11 cellular contexts compared by ENCODE assay signal in genomic region chr13:51590231-51590630, GRCh38. TPM values are rescaled to one million over a fixed set of nuclear protein-coding genes. Genes with fewer than 3 reads are reported as not detected.
DNase-seq lines count a peak whose midpoint lies in the region; ATAC-seq and TF ChIP-seq lines count a peak whose summit lies in the region.
"Had no signal": no experiment of that assay in that cellular context is flagged by ENCODE, and none has a peak within 500 bp of the region (broad histone marks: within the 10 kb centered on the region; RNA-seq: fewer than 3 reads in every experiment).

No MANE protein-coding gene starts in this region.

- H4K20me1 ChIP-seq in GM23248 (ENCODE audit: insufficient read depth) (no peaks in the 10 kb centered on the region), fibroblast of lung (ENCODE audit: control insufficient read depth, extremely low read depth, insufficient read depth, low read length) (no peaks in the 10 kb centered on the region)

- ATAC-seq in GM21737 (IDR thresholded peaks at IDR 0.05; ENCODE audit: unreplicated experiment) = no peak

- no peaks in the 10 kb centered on the region for H3K27me3 ChIP-seq in GM23248 (replicated peaks; ENCODE audit: insufficient read depth)
- no peaks in the 10 kb centered on the region for H3K27me3 ChIP-seq in SJSA1 (replicated peaks)
- H3K27me3 ChIP-seq in fibroblast of lung (ENCODE audit: control insufficient read depth, insufficient read depth, low read length) = no peaks in the 10 kb centered on the region
- H3K27me3 ChIP-seq in skeletal muscle satellite cell (ENCODE audit: control insufficient read depth, insufficient read depth, low read length) = no peaks in the 10 kb centered on the region

- H3K36me3 ChIP-seq in GM23248 (ENCODE audit: low read depth) (no peaks in the 10 kb centered on the region), SJSA1 (peaks cover 16% of the 10 kb centered on the region; the same call in 1 of the 2 replicates), fibroblast of lung (ENCODE audit: control insufficient read depth, insufficient read depth, low read length) (no peaks in the 10 kb centered on the region), skeletal muscle satellite cell (ENCODE audit: insufficient read depth, low read length) (no peaks in the 10 kb centered on the region)

- H3K4me1 ChIP-seq in GM23248 (ENCODE audit: insufficient read depth) (peaks cover 77% of the 10 kb centered on the region), SJSA1 (replicated peaks) (peaks cover 57% of the 10 kb centered on the region), fibroblast of lung (ENCODE audit: control insufficient read depth, extremely low read depth, insufficient read depth, low read length) (peaks cover 20% of the 10 kb centered on the region), skeletal muscle satellite cell (ENCODE audit: control insufficient read depth, insufficient read depth, low read length) (peaks cover 56% of the 10 kb centered on the region)

- peaks cover 66% of the 10 kb centered on the region for H3F3A ChIP-seq in GM23248 (ENCODE audit: insufficient read depth)

- H3K9me3 ChIP-seq in GM23248 (ENCODE audit: low read depth) (no peaks in the 10 kb centered on the region), SJSA1 (replicated peaks) (no peaks in the 10 kb centered on the region), fibroblast of lung (ENCODE audit: control insufficient read depth, insufficient read depth, low read depth, low read length) (no peaks in the 10 kb centered on the region), skeletal muscle satellite cell (replicated peaks; ENCODE audit: low read length) (no peaks in the 10 kb centered on the region)

- peak overlapping the region; percentile 69 for H3K4me2 ChIP-seq in GM23248 (ENCODE audit: unreplicated experiment)
- H3K4me2 ChIP-seq in fibroblast of lung (ENCODE audit: extremely low read depth, insufficient read depth, low read length) = peak overlapping the region; percentile 32
- H3K4me2 ChIP-seq in skeletal muscle satellite cell (ENCODE audit: low read length) = peak overlapping the region; percentile 81

- H3K79me2 ChIP-seq in GM23248 (ENCODE audit: insufficient read depth) (peaks cover 89% of the 10 kb centered on the region), fibroblast of lung (ENCODE audit: control insufficient read depth, insufficient read depth, low read length) (peaks cover 80% of the 10 kb centered on the region)

- H2AFZ ChIP-seq in GM23248 (no peak overlapping the region), fibroblast of lung (ENCODE audit: low read length) (no peak overlapping the region)

- in situ Hi-C loops in GM23248 (cut with MboI) = no loop called here

- peak overlapping the region; percentile 84 for H3K27ac ChIP-seq in GM23248
- peak overlapping the region; percentile 55 for H3K27ac ChIP-seq in SJSA1
- peak overlapping the region; percentile 76 for H3K27ac ChIP-seq in fibroblast of lung (ENCODE audit: insufficient read depth, low read length)
- no peak overlapping the region for H3K27ac ChIP-seq in substantia nigra (ENCODE audit: low read depth, low read length, poor library complexity, severe bottlenecking)

- H3K4me3 ChIP-seq in GM23248 (peak overlapping the region; percentile 54), SJSA1 (no peak overlapping the region), fibroblast of lung (replicated peaks in 1 of 4; ENCODE audit: control extremely low read depth in 1 of 4, insufficient read depth in 1 of 4, low read depth in 3 of 4, low read length in 4 of 4) (peak overlapping the region in 2 of 4 experiments; percentile 0 to 1), skeletal muscle satellite cell (ENCODE audit: low read length) (peak overlapping the region; percentile 39)

- H3K9ac ChIP-seq in GM23248 (peak overlapping the region; percentile 70), fibroblast of lung (ENCODE audit: insufficient read depth, low read length) (no peak overlapping the region), skeletal muscle satellite cell (ENCODE audit: low read depth, low read length) (peak overlapping the region; percentile 42)

- DNase-seq in GM23248 = no peak
- peak in 1 of 2 experiments; percentile 11 for DNase-seq in SJSA1 (ENCODE audit: low read depth in 1 of 2, low spot score in 2 of 2)
- no peak for DNase-seq in fibroblast of lung (ENCODE audit: low read depth in 2 of 2)
- DNase-seq in amniotic stem cell (lab: John Stamatoyannopoulos, UW) = no peak
- DNase-seq in substantia nigra (lab: John Stamatoyannopoulos, UW) = no peak
- DNase-seq in SW 1271 (lab: John Stamatoyannopoulos, UW) = no peak
- DNase-seq: activated T-cell treated with anti-CD3 and anti-CD28 coated beads for 4 hours, C1 segment of cervical spinal cord, NCI-H226 had no signal

- H3K9me2 ChIP-seq in GM23248 (ENCODE audit: insufficient read depth) = no peaks in the 10 kb centered on the region

- no peak for TF ChIP-seq CTCF in fibroblast of lung (conservative IDR thresholded peaks at IDR 0.05 in 1 of 2, IDR thresholded peaks at IDR 0.05 in 1 of 2; ENCODE audit: low read depth in 1 of 2, low read length in 2 of 2)

RNA-seq across cellular contexts. Expression of gene WDFY2, which starts 6.0 kb away (rescaled TPM):
- 6.9 and 17.1 TPM in 2 replicates for total RNA-seq in GM23248 (2014; rRNA removed; shearing (Covaris generic))
- polyA plus RNA-seq in GM23248 (2016; fragmentation: Nextera tagmentation; extraction: Ambion mirVana) (11.5 and 14.2 TPM in 2 replicates), fibroblast of lung (4.9 and 5.0 TPM in 2 replicates)
- 3.3 and 6.0 TPM in 2 replicates for total RNA-seq in SJSA1 (2014; rRNA removed; shearing (Covaris generic))
- 5.9 and 9.2 TPM in 2 replicates for total RNA-seq in fibroblast of lung
- 4.4 and 4.5 TPM in 2 replicates for polyA plus RNA-seq in fibroblast of lung (2012)
- polyA minus RNA-seq in fibroblast of lung (ENCODE audit: low replicate concordance) = 8.3 and 10.2 TPM in 2 replicates
- total RNA-seq in skeletal muscle satellite cell (2012; rRNA removed) = 11.4 and 13.4 TPM in 2 replicates
